ENCODE assay signal across 5 cellular contexts in genomic region chr17:63878413-63878812, GRCh38. TPM values are rescaled to one million over a fixed set of nuclear protein-coding genes. Genes with fewer than 3 reads are reported as not detected.
"Had no signal": no experiment of that assay in that cellular context is flagged by ENCODE, and none has a peak within 500 bp of the region (broad histone marks: within the 10 kb centered on the region; RNA-seq: fewer than 3 reads in every experiment).

No MANE protein-coding gene starts in this region.

RNA-seq across cellular contexts. Expression of gene GH2, which starts 3.3 kb away (rescaled TPM):
- total RNA-seq: HT-29, IMR-90 had no signal

RNA-seq across cellular contexts. Expression of gene CSH2, which starts 4.9 kb away (rescaled TPM):
- total RNA-seq: GM23338, H9, HT-29, IMR-90 had no signal

RNA-seq across cellular contexts. Expression of gene CSH1, which starts 18.0 kb away (rescaled TPM):
- total RNA-seq: GM23338, H1, H9, HT-29, IMR-90 had no signal

RNA-seq across cellular contexts. Expression of gene CSHL1, which starts 32.6 kb away (rescaled TPM):
- total RNA-seq: GM23338, H1, H9, HT-29, IMR-90 had no signal
